Comparison of ENCODE assay signal across 19 cellular contexts in genomic region chr1:230877924-230878583, GRCh38.
"Had no signal": no experiment of that assay in that cellular context is flagged by ENCODE, and none has a peak within 500 bp of the region (broad histone marks: within the 10 kb centered on the region; RNA-seq: fewer than 3 reads in every experiment).

No MANE protein-coding gene starts in this region.

- DNase-seq: activated CD4-positive, alpha-beta memory T cell treated with anti-CD3 and anti-CD28 coated beads, Interleukin-2, amount 10 ng/mL, durations not matched to agents 7 days and 5 days; activated CD4-positive, alpha-beta T cell treated with anti-CD3 and anti-CD28 coated beads, Interleukin-2, amount 10 ng/mL, durations not matched to agents 24 days and 14 days; activated effector memory CD4-positive, alpha-beta T cell treated with anti-CD3 and anti-CD28 coated beads, Interleukin-2, amount 50 U/mL, for 16 hours; activated naive CD4-positive, alpha-beta T cell treated with anti-CD3 and anti-CD28 coated beads, Interleukin-2, amount 10 ng/mL, durations not matched to agents 7 days and 5 days; activated T-cell treated with anti-CD3 and anti-CD28 coated beads, Interleukin-2, amount 50 U/mL, for 72 hours; effector memory CD4-positive, alpha-beta T cell; immature natural killer cell; kidney glomerular epithelial cell; left lung; midbrain; occipital lobe; stimulated activated CD4-positive, alpha-beta T cell treated with anti-CD3 and anti-CD28 coated beads, Interleukin-2, amount 100 ng/mL, for 48 hours; stimulated activated CD8-positive, alpha-beta memory T cell treated with anti-CD3 and anti-CD28 coated beads, Interleukin-4, amount 100 ng/mL, for 48 hours; stimulated activated naive B cell treated with anti-CD40 and anti-IgM and Interleukin-4, amounts not matched to agents 10 μg/mL and 1 μg/mL and 100 μg/mL, for 72 hours; testis had no signal

- ATAC-seq: activated CD4-positive, CD25-positive, alpha-beta regulatory T cell treated with anti-CD3 and anti-CD28 coated beads, Interleukin-2, amount 50 U/mL, for 24 hours; activated T-cell treated with anti-CD3 and anti-CD28 coated beads, Interleukin-2, amount 50 U/mL, for 72 hours; stimulated activated naive B cell treated with anti-CD40 and anti-IgM and Interleukin-4, amounts not matched to agents 10 μg/mL and 1 μg/mL and 100 μg/mL, for 72 hours had no signal

- H3K4me3 ChIP-seq: body of pancreas, left lung, testis had no signal

- H3K9me3 ChIP-seq: body of pancreas, left lung, testis had no signal

- FAIRE-seq: endothelial cell of umbilical vein had no signal

- H3K27ac ChIP-seq: body of pancreas, left lung, testis, VCaP had no signal

- H3K27me3 ChIP-seq: body of pancreas, testis had no signal

- H3K4me1 ChIP-seq: body of pancreas, left lung, testis had no signal

- H3K36me3 ChIP-seq: left lung had no signal
